25 cellular contexts compared by ENCODE assay signal in genomic region chr4:169094656-169095231, GRCh38.
DNase-seq lines count a peak whose midpoint lies in the region; ATAC-seq, FAIRE-seq and TF ChIP-seq lines count a peak whose summit lies in the region.
"Had no signal": no experiment of that assay in that cellular context is flagged by ENCODE, and none has a peak within 500 bp of the region (broad histone marks: within the 10 kb centered on the region; RNA-seq: fewer than 3 reads in every experiment).

No MANE protein-coding gene starts in this region.

- peaks cover 30% of the 10 kb centered on the region for H3K36me3 Mint-ChIP-seq in WTC11

- FAIRE-seq in GM12891 (lab: Jason Lieb, UNC) (no peak), islet of Langerhans (lab: Jason Lieb, UNC) (peak; percentile 83)
- FAIRE-seq: A549, GM12892 had no signal

- H3K4me1 Mint-ChIP-seq in WTC11: peaks cover 5% of the 10 kb centered on the region

- DNase-seq in GM12891 (ENCODE audit: insufficient read length, low spot score) (no peak), WTC11 (ENCODE audit: low spot score) (no peak), COLO668 (lab: John Stamatoyannopoulos, UW; ENCODE audit: unreplicated experiment) (no peak), RWPE1 (ENCODE audit: low spot score) (no peak), SW480 (ENCODE audit: low spot score) (no peak), NCI-H1417 treated with DMSO at 0.1 percent for 48 hours (lab: John Stamatoyannopoulos, UW) (no peak)
- DNase-seq: DMS79 treated with DMSO at 0.1 percent for 48 hours, NCI-H1092 treated with DMSO at 0.1 percent for 48 hours, NCI-H146, NCI-H2029, NCI-H2171 treated with DMSO at 0.1 percent for 48 hours, NCI-H69, OCI-M1, SHP77, SW 1271 had no signal

- peaks cover 6% of the 10 kb centered on the region for H3K9me3 Mint-ChIP-seq in WTC11

- no peak overlapping the region for H3K4me3 Mint-ChIP-seq in WTC11
- H3K4me3 Mint-ChIP-seq: B cell, CD14-positive monocyte, GM23338 had no signal

- no peak for TF ChIP-seq POLR2A in GM12891 (IDR thresholded peaks at IDR 0.05; ENCODE audit: low read depth, low read length)

- TF ChIP-seq CTCF in 22Rv1 (IDR thresholded peaks at IDR 0.05) (no peak), WTC11 (IDR thresholded peaks at IDR 0.05) (no peak), RWPE1 (conservative IDR thresholded peaks at IDR 0.05; ENCODE audit: low read depth) (no peak)

- no peaks in the 10 kb centered on the region for H3K27me3 Mint-ChIP-seq in WTC11 (ENCODE audit: low read depth)
- H3K27me3 Mint-ChIP-seq: B cell had no signal

- POLR2A ChIA-PET in WTC11 (lab: Charles Lee) (no interaction called here), RWPE1 (lab: Yijun Ruan, JAX; ENCODE audit: low non-redundant PET) (no interaction called here)

- H3K27ac ChIP-seq in 22Rv1: peak overlapping the region; percentile 84
- no peak overlapping the region for H3K27ac ChIP-seq in RWPE1
- H3K27ac ChIP-seq: A549, KMS-11, SK-N-MC had no signal

- peak overlapping the region; percentile 3; the same call in 1 of the 2 replicates for H3K27ac Mint-ChIP-seq in WTC11
- H3K27ac Mint-ChIP-seq: B cell, CD14-positive monocyte, GM23338 had no signal

- CTCF ChIA-PET in WTC11 (lab: Charles Lee): no interaction called here
- CTCF ChIA-PET in RWPE1 (lab: Yijun Ruan, JAX): no interaction called here

- no peak for ATAC-seq in WTC11
- ATAC-seq: A549, GM23338, HCT116 had no signal

TF ChIP-seq in GM12891, 5 proteins besides CTCF, POLR2A, EP300 and RAD21:
- no peak for TF ChIP-seq PAX5 (IDR thresholded peaks at IDR 0.05; ENCODE audit: insufficient read depth, low read length, severe bottlenecking)
- 0 out of 2 replicates have a peak, but pooled peaks have one; percentile 18 for TF ChIP-seq SPI1 (IDR thresholded peaks at IDR 0.05; ENCODE audit: low read depth, low read length)
- no peak for TF ChIP-seq POU2F2 (IDR thresholded peaks at IDR 0.05; ENCODE audit: low read depth, low read length)
- TF ChIP-seq POLR2AphosphoS5 (IDR thresholded peaks at IDR 0.05; ENCODE audit: low read depth, low read length): no peak

TF ChIP-seq in WTC11, 78 proteins besides CTCF, POLR2A, EP300 and RAD21:
- no peak for TF ChIP-seq SOX15 (CRISPR knock-in tag; IDR thresholded peaks at IDR 0.05)
- TF ChIP-seq GTF2I (CRISPR knock-in tag; conservative IDR thresholded peaks at IDR 0.05): no peak
- TF ChIP-seq ZNF416 (CRISPR knock-in tag; IDR thresholded peaks at IDR 0.05): no peak
